Comparison of ENCODE assay signal across 10 cellular contexts in genomic region chr9:7121055-7121454, GRCh38.
DNase-seq lines count a peak whose midpoint lies in the region; ATAC-seq and TF ChIP-seq lines count a peak whose summit lies in the region.
"Had no signal": no experiment of that assay in that cellular context is flagged by ENCODE, and none has a peak within 500 bp of the region (broad histone marks: within the 10 kb centered on the region; RNA-seq: fewer than 3 reads in every experiment).

No MANE protein-coding gene starts in this region.

- H3K9me3 Mint-ChIP-seq in T-helper 1 cell treated with Interleukin-12 subunit alpha and Interleukin-12 subunit beta and Interleukin-4 antibody, amounts not matched to agents 30 μg/mL and 1 μg/mL, for 36 hours: peaks cover 4% of the 10 kb centered on the region
- H3K9me3 Mint-ChIP-seq: activated T-cell treated with anti-CD3 and anti-CD28 coated beads, Interleukin-2, amount 50 U/mL, for 72 hours had no signal

- H4K20me1 ChIP-seq in hepatocyte (ENCODE audit: insufficient read depth, poor library complexity, severe bottlenecking): no peaks in the 10 kb centered on the region

- H3K4me1 Mint-ChIP-seq in T-helper 1 cell treated with Interleukin-12 subunit alpha and Interleukin-12 subunit beta and Interleukin-4 antibody, amounts not matched to agents 30 μg/mL and 1 μg/mL, for 36 hours (ENCODE audit: low read depth): peaks cover 29% of the 10 kb centered on the region

- no peak overlapping the region for H3K4me3 Mint-ChIP-seq in T-helper 1 cell treated with Interleukin-12 subunit alpha and Interleukin-12 subunit beta and Interleukin-4 antibody, amounts not matched to agents 30 μg/mL and 1 μg/mL, for 36 hours
- H3K4me3 Mint-ChIP-seq: activated T-cell treated with anti-CD3 and anti-CD28 coated beads, Interleukin-2, amount 50 U/mL, for 72 hours had no signal

- no peaks in the 10 kb centered on the region for H3K36me3 ChIP-seq in hepatocyte (replicated peaks; ENCODE audit: insufficient read depth, low read depth)

- no peaks in the 10 kb centered on the region for H3K27me3 Mint-ChIP-seq in T-helper 1 cell treated with Interleukin-12 subunit alpha and Interleukin-12 subunit beta and Interleukin-4 antibody, amounts not matched to agents 30 μg/mL and 1 μg/mL, for 36 hours (ENCODE audit: low read depth)

- H3K9me3 ChIP-seq in hepatocyte (ENCODE audit: low read depth): no peaks in the 10 kb centered on the region
- H3K9me3 ChIP-seq: A549 had no signal

- no peak overlapping the region for H3K4me3 ChIP-seq in hepatocyte
- H3K4me3 ChIP-seq: A549 had no signal

- no peaks in the 10 kb centered on the region for H3K79me2 ChIP-seq in hepatocyte

- H3K4me1 ChIP-seq in hepatocyte (ENCODE audit: insufficient read depth): no peaks in the 10 kb centered on the region

- peak; percentile 62 for ATAC-seq in HG02759 (IDR thresholded peaks at IDR 0.05; ENCODE audit: unreplicated experiment)
- ATAC-seq: A549 had no signal

- TF ChIP-seq CTCF in hepatocyte (IDR thresholded peaks at IDR 0.05; ENCODE audit: poor library complexity): no peak

- H3K36me3 Mint-ChIP-seq in T-helper 1 cell treated with Interleukin-12 subunit alpha and Interleukin-12 subunit beta and Interleukin-4 antibody, amounts not matched to agents 30 μg/mL and 1 μg/mL, for 36 hours (ENCODE audit: low read depth): peaks cover 31% of the 10 kb centered on the region

- peak overlapping the region; percentile 23 for H3K27ac Mint-ChIP-seq in T-helper 1 cell treated with Interleukin-12 subunit alpha and Interleukin-12 subunit beta and Interleukin-4 antibody, amounts not matched to agents 30 μg/mL and 1 μg/mL, for 36 hours

- H3K27me3 ChIP-seq in hepatocyte: no peaks in the 10 kb centered on the region

- no peak overlapping the region for H3K4me2 ChIP-seq in hepatocyte
- H3K4me2 ChIP-seq: A549 had no signal

- no peaks in the 10 kb centered on the region for H3K9me2 ChIP-seq in hepatocyte (replicated peaks; ENCODE audit: insufficient read depth)

- WGBS in hepatocyte (ENCODE audit: low lambda C conversion rate, missing lambda C conversion rate): 94% methylated on average over 2 of the region's 2 CpGs

- no peak overlapping the region for H2AFZ ChIP-seq in hepatocyte

- DNase-seq in T-helper 1 cell (no peak), SKM-1 (lab: John Stamatoyannopoulos, UW; ENCODE audit: unreplicated experiment) (peak; percentile 20), renal cortical epithelial cell (ENCODE audit: low read depth) (peak; percentile 50), cerebellar cortex (ENCODE audit: low spot score) (no peak), GM19238 (ENCODE audit: insufficient read length, low spot score) (no peak), hepatocyte (ENCODE audit: low spot score) (no peak)
- DNase-seq: activated T-cell treated with anti-CD3 and anti-CD28 coated beads, Interleukin-2, amount 50 U/mL, for 72 hours had no signal

- no peak overlapping the region for H3K27ac ChIP-seq in hepatocyte

Comparison
In these comparisons a context has a peak if more than half of its experiments do, and no peak if none do; other contexts are left out.
1. DNase-seq: peak in SKM-1 (single experiment) and renal cortical epithelial cell (single experiment); none in T-helper 1 cell (0 of 5), cerebellar cortex (single experiment), GM19238 (single experiment) and hepatocyte (single experiment).